ENCODE assay signal across 25 cellular contexts in the genomic region with DNA sequence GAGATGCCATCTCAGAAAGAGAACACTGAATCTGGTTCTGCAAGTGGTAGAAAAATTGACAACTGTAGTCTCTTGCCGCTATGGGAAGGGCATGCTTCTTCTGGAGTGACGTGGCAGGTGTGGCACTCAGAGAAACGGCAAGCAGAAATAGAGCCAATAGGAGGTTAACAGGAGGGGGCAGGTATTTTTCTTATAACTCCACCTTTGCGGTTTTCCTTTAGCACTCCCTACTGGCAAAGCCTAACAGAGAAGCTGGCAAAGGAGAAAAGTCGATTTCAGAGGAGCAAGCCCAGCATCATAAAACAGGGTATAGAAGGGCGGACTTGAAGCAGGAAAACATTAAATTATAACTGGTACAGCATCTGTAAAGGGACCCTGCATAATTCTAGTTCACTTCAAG.
"Had no signal": no experiment of that assay in that cellular context is flagged by ENCODE, and none has a peak within 500 bp of the region (broad histone marks: within the 10 kb centered on the region; RNA-seq: fewer than 3 reads in every experiment).

No MANE protein-coding gene starts in this region.

- H3K36me3 ChIP-seq: esophagus squamous epithelium, heart right ventricle, lower lobe of right lung, right atrium auricular region, stomach, thyroid gland had no signal

- DNase-seq: dermis blood vessel endothelial cell; effector memory CD4-positive, alpha-beta T cell; erythroblast; esophagus squamous epithelium; foreskin melanocyte; glutamatergic neuron; heart right ventricle; hippocampal formation; left ventricle myocardium superior; lower lobe of right lung; natural killer cell; stimulated activated CD4-positive, alpha-beta T cell treated with anti-CD3 and anti-CD28 coated beads, Interleukin-12 subunit alpha, Interleukin-12 subunit beta, amount 100 ng/mL, for 4 hours; stimulated activated CD4-positive, alpha-beta T cell treated with anti-CD3 and anti-CD28 coated beads, Interleukin-1b, Interleukin-23, amount 100 ng/mL, for 48 hours; stimulated activated CD4-positive, alpha-beta T cell treated with anti-CD3 and anti-CD28 coated beads, Interleukin-4, amount 100 ng/mL, for 1 hour; stimulated activated CD8-positive, alpha-beta memory T cell treated with anti-CD3 and anti-CD28 coated beads, Interleukin-4, amount 100 ng/mL, for 48 hours; stimulated activated naive CD4-positive, alpha-beta T cell; stomach; thyroid gland had no signal

- H3K4me3 ChIP-seq: coronary artery, esophagus squamous epithelium, heart right ventricle, lower lobe of right lung, right atrium auricular region, smooth muscle cell, stomach, thyroid gland had no signal

- H3K27me3 ChIP-seq: esophagus squamous epithelium, heart right ventricle, right atrium auricular region, stomach, thyroid gland had no signal

- H3K9me3 ChIP-seq: esophagus squamous epithelium, right atrium auricular region, thyroid gland had no signal

- H3K79me2 ChIP-seq: parathyroid adenoma had no signal

- H3K4me1 Mint-ChIP-seq: natural killer cell had no signal

- H3K36me3 Mint-ChIP-seq: natural killer cell, type B pancreatic cell had no signal

- ATAC-seq: heart right ventricle, left ventricle myocardium superior, lower lobe of right lung, natural killer cell, sciatic nerve had no signal

- H3K4me3 Mint-ChIP-seq: natural killer cell, type B pancreatic cell had no signal

- H3K27me3 Mint-ChIP-seq: progenitor cell of endocrine pancreas, type B pancreatic cell had no signal

- H3K4me2 ChIP-seq: smooth muscle cell had no signal

- H2AFZ ChIP-seq: parathyroid adenoma had no signal

- H3K9ac ChIP-seq: parathyroid adenoma had no signal

- H3K27ac ChIP-seq: coronary artery, esophagus squamous epithelium, heart right ventricle, lower lobe of right lung, parathyroid adenoma, right atrium auricular region, stomach, thyroid gland had no signal

- H3K27ac Mint-ChIP-seq: natural killer cell, progenitor cell of endocrine pancreas, type B pancreatic cell had no signal

- H3K4me1 ChIP-seq: esophagus squamous epithelium, heart right ventricle, lower lobe of right lung, parathyroid adenoma, right atrium auricular region, stomach, thyroid gland had no signal
